In the genomic region with DNA sequence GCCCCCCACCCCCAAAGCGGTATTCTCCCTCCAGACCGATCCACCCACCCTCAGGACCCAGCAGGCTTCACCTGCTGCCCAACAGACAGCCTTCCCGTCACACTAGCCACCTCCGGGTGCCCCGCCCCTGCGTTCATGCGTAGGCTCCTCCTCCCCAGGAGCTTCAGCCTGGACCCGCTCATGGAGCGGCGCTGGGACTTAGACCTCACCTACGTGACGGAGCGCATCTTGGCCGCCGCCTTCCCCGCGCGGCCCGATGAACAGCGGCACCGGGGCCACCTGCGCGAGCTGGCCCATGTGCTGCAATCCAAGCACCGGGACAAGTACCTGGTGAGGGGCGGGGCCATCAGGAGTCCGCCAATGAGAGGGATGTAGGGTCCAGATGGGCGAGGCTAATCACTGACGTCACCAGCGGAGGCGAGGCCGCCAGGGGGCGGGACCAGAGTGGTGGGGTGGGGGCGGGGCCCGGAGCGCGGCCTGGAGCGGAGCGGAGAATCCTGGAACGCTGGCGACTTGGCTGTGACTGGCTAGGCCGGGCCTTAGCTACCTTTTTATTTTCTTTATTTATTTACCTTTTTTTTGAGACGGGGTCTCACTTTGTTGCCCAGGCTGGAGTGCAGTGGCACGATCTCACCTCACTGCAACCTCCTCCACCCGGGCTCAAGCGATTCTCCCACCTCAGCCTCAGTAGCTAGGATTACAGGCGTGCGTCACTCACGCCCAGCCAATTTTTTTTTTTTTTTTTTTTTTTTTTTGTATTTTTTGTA, we compare ENCODE assay signal across 2 cellular contexts.
TF ChIP-seq lines count a peak whose summit lies in the region.

No MANE protein-coding gene starts in this region.

TF ChIP-seq in HCT116, 20 proteins besides CTCF, POLR2A, EP300 and RAD21:
- TF ChIP-seq ZFX (IDR thresholded peaks at IDR 0.05) (peak; percentile 43; the same call in 1 of the 2 replicates), POLR2AphosphoS5 (IDR thresholded peaks at IDR 0.05; ENCODE audit: low read depth, low read length) (peak; percentile 76; the same call in 1 of the 2 replicates), EZH2 (IDR thresholded peaks at IDR 0.05) (no peak)

TF ChIP-seq in SK-N-SH treated with all-trans-retinoic acid at 6 μM for 48 hours, 23 proteins besides CTCF, POLR2A, EP300 and RAD21:
- TF ChIP-seq TCF4 (CRISPR knock-in tag; IDR thresholded peaks at IDR 0.05; ENCODE audit: borderline replicate concordance) (no peak), OSR1 (CRISPR knock-in tag; IDR thresholded peaks at IDR 0.05) (no peak), ZNF70 (CRISPR knock-in tag; IDR thresholded peaks at IDR 0.05) (no peak), SNAI2 (CRISPR knock-in tag; IDR thresholded peaks at IDR 0.05) (no peak), TOX (CRISPR knock-in tag; IDR thresholded peaks at IDR 0.05; ENCODE audit: borderline replicate concordance) (no peak), BACH2 (CRISPR knock-in tag; IDR thresholded peaks at IDR 0.05; ENCODE audit: borderline replicate concordance) (no peak), PPARA (CRISPR knock-in tag; IDR thresholded peaks at IDR 0.05; ENCODE audit: borderline replicate concordance) (no peak), ZC3H10 (CRISPR knock-in tag; IDR thresholded peaks at IDR 0.05) (no peak), ZFP3 (CRISPR knock-in tag; IDR thresholded peaks at IDR 0.05) (no peak), CSDC2 (CRISPR knock-in tag; IDR thresholded peaks at IDR 0.05) (no peak), ZNF8 (CRISPR knock-in tag; IDR thresholded peaks at IDR 0.05) (no peak), TSHZ2 (CRISPR knock-in tag; IDR thresholded peaks at IDR 0.05) (no peak), ARNTL (CRISPR knock-in tag; IDR thresholded peaks at IDR 0.05; ENCODE audit: borderline replicate concordance, low read depth) (no peak), ESRRG (CRISPR knock-in tag; IDR thresholded peaks at IDR 0.05) (no peak)
- TF ChIP-seq, protein P1, sequence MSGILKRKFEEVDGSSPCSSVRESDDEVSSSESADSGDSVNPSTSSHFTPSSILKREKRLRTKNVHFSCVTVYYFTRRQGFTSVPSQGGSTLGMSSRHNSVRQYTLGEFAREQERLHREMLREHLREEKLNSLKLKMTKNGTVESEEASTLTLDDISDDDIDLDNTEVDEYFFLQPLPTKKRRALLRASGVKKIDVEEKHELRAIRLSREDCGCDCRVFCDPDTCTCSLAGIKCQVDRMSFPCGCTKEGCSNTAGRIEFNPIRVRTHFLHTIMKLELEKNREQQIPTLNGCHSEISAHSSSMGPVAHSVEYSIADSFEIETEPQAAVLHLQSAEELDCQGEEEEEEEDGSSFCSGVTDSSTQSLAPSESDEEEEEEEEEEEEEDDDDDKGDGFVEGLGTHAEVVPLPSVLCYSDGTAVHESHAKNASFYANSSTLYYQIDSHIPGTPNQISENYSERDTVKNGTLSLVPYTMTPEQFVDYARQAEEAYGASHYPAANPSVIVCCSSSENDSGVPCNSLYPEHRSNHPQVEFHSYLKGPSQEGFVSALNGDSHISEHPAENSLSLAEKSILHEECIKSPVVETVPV (CRISPR knock-in tag; IDR thresholded peaks at IDR 0.05), result no peak
- TF ChIP-seq, protein P2, sequence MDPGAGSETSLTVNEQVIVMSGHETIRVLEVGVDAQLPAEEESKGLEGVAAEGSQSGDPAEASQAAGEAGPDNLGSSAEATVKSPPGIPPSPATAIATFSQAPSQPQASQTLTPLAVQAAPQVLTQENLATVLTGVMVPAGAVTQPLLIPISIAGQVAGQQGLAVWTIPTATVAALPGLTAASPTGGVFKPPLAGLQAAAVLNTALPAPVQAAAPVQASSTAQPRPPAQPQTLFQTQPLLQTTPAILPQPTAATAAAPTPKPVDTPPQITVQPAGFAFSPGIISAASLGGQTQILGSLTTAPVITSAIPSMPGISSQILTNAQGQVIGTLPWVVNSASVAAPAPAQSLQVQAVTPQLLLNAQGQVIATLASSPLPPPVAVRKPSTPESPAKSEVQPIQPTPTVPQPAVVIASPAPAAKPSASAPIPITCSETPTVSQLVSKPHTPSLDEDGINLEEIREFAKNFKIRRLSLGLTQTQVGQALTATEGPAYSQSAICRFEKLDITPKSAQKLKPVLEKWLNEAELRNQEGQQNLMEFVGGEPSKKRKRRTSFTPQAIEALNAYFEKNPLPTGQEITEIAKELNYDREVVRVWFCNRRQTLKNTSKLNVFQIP (CRISPR knock-in tag; IDR thresholded peaks at IDR 0.05; ENCODE audit: borderline replicate concordance, low read depth), result no peak
- TF ChIP-seq, protein P3, sequence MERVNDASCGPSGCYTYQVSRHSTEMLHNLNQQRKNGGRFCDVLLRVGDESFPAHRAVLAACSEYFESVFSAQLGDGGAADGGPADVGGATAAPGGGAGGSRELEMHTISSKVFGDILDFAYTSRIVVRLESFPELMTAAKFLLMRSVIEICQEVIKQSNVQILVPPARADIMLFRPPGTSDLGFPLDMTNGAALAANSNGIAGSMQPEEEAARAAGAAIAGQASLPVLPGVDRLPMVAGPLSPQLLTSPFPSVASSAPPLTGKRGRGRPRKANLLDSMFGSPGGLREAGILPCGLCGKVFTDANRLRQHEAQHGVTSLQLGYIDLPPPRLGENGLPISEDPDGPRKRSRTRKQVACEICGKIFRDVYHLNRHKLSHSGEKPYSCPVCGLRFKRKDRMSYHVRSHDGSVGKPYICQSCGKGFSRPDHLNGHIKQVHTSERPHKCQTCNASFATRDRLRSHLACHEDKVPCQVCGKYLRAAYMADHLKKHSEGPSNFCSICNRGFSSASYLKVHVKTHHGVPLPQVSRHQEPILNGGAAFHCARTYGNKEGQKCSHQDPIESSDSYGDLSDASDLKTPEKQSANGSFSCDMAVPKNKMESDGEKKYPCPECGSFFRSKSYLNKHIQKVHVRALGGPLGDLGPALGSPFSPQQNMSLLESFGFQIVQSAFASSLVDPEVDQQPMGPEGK (CRISPR knock-in tag; IDR thresholded peaks at IDR 0.05; ENCODE audit: borderline replicate concordance), result no peak
